Comparison of ENCODE assay signal across 8 cellular contexts in genomic region chr16:70437582-70438324, GRCh38. TPM values are rescaled to one million over a fixed set of nuclear protein-coding genes. Genes with fewer than 3 reads are reported as not detected.
A peak's percentile ranks its signal among the peaks of the same experiment; 100 is the strongest.
DNase-seq lines count a peak whose midpoint lies in the region; ATAC-seq and TF ChIP-seq lines count a peak whose summit lies in the region.

No MANE protein-coding gene starts in this region.

- H4K20me1 ChIP-seq in smooth muscle cell (ENCODE audit: low read depth), result peaks cover 43% of the 10 kb centered on the region

- no peak for ATAC-seq in activated T-helper 17 cell treated with anti-CD3 and anti-CD28 coated beads, Interleukin-2, amount 50 U/mL, for 72 hours (replicated peaks)
- ATAC-seq in GM19328 (IDR thresholded peaks at IDR 0.05; ENCODE audit: unreplicated experiment) (no peak), HG03571 (IDR thresholded peaks at IDR 0.05; ENCODE audit: unreplicated experiment) (no peak)

- no peaks in the 10 kb centered on the region for H3K9me3 Mint-ChIP-seq in CD14-positive monocyte
- H3K9me3 Mint-ChIP-seq in activated T-helper 17 cell treated with anti-CD3 and anti-CD28 coated beads, Interleukin-2, amount 50 U/mL, for 72 hours, result no peaks in the 10 kb centered on the region

- H3K4me3 Mint-ChIP-seq in CD14-positive monocyte, result peak overlapping the region; percentile 98 to 100
- H3K4me3 Mint-ChIP-seq in activated T-helper 17 cell treated with anti-CD3 and anti-CD28 coated beads, Interleukin-2, amount 50 U/mL, for 72 hours, result peak overlapping the region; percentile 99

- peak overlapping the region; percentile 77 to 95 (median 89) for H3K27ac Mint-ChIP-seq in CD14-positive monocyte
- H3K27ac Mint-ChIP-seq in activated T-helper 17 cell treated with anti-CD3 and anti-CD28 coated beads, Interleukin-2, amount 50 U/mL, for 72 hours, result peak overlapping the region; percentile 95

- peaks cover 2 to 6% (median 5%) of the 10 kb centered on the region in 3 donors for H3K27me3 Mint-ChIP-seq in CD14-positive monocyte (ENCODE audit: low read depth in 3 of 3)
- no peaks in the 10 kb centered on the region for H3K27me3 Mint-ChIP-seq in activated T-helper 17 cell treated with anti-CD3 and anti-CD28 coated beads, Interleukin-2, amount 50 U/mL, for 72 hours

- H3K9ac ChIP-seq in iPS-15b (ENCODE audit: low read depth, low read length) (peak overlapping the region; percentile 41), smooth muscle cell (ENCODE audit: low read depth) (peak overlapping the region; percentile 69)

- H3K4me1 ChIP-seq in iPS-15b (ENCODE audit: control insufficient read depth, insufficient read depth, low read length) (peaks cover 25% of the 10 kb centered on the region), smooth muscle cell (ENCODE audit: low read depth) (peaks cover 32% of the 10 kb centered on the region)

- H3K4me1 Mint-ChIP-seq in CD14-positive monocyte, result peaks cover 51% of the 10 kb centered on the region
- H3K4me1 Mint-ChIP-seq in activated T-helper 17 cell treated with anti-CD3 and anti-CD28 coated beads, Interleukin-2, amount 50 U/mL, for 72 hours, result peaks cover 18% of the 10 kb centered on the region

- H3K4me3 ChIP-seq in HL-60 (replicated peaks; ENCODE audit: insufficient read depth, low read length) (peak overlapping the region; percentile 75), iPS-15b (ENCODE audit: low read depth, low read length) (peak overlapping the region; percentile 84), smooth muscle cell (peak overlapping the region; percentile 70)

- peaks cover 44% of the 10 kb centered on the region for H3F3A ChIP-seq in smooth muscle cell (ENCODE audit: low read depth)

- H3K36me3 ChIP-seq in iPS-15b (ENCODE audit: control insufficient read depth, insufficient read depth, low read length) (peaks cover 3% of the 10 kb centered on the region), smooth muscle cell (ENCODE audit: low read depth) (no peaks in the 10 kb centered on the region)

- H3K27ac ChIP-seq in HL-60 (replicated peaks) (peak overlapping the region; percentile 18; the same call in 1 of the 2 replicates), smooth muscle cell (ENCODE audit: low read depth) (peak overlapping the region; percentile 82)

- H3K9me3 ChIP-seq in iPS-15b (ENCODE audit: control insufficient read depth, insufficient read depth, low read length) (no peaks in the 10 kb centered on the region), smooth muscle cell (replicated peaks; ENCODE audit: low read depth) (no peaks in the 10 kb centered on the region)

- no peak overlapping the region for H2AFZ ChIP-seq in smooth muscle cell (ENCODE audit: low read depth)

- H3K4me2 ChIP-seq in smooth muscle cell, result peak overlapping the region; percentile 93

- whole genome bisulfite sequencing in smooth muscle cell (ENCODE audit: low lambda C conversion rate), result 6% methylated on average over 15 of the region's 15 CpGs

- peaks cover 39% of the 10 kb centered on the region for H3K79me2 ChIP-seq in smooth muscle cell (ENCODE audit: low read depth)

- no peak for TF ChIP-seq CTCF in CD14-positive monocyte (IDR thresholded peaks at IDR 0.05)
- no peak for TF ChIP-seq CTCF in HL-60 (IDR thresholded peaks at IDR 0.05; ENCODE audit: insufficient read depth, low read length)
- no peak for TF ChIP-seq CTCF in smooth muscle cell (IDR thresholded peaks at IDR 0.05; ENCODE audit: borderline replicate concordance, insufficient read depth, poor library complexity, severe bottlenecking)

- no peaks in the 10 kb centered on the region for H3K27me3 ChIP-seq in HL-60 (ENCODE audit: insufficient read depth, poor library complexity, severe bottlenecking)
- H3K27me3 ChIP-seq in iPS-15b (ENCODE audit: control insufficient read depth, insufficient read depth, low read length), result peaks cover 2% of the 10 kb centered on the region
- H3K27me3 ChIP-seq in smooth muscle cell (ENCODE audit: low read depth), result no peaks in the 10 kb centered on the region

- peaks cover 14 to 15% of the 10 kb centered on the region in 2 donors for H3K36me3 Mint-ChIP-seq in CD14-positive monocyte
- H3K36me3 Mint-ChIP-seq in activated T-helper 17 cell treated with anti-CD3 and anti-CD28 coated beads, Interleukin-2, amount 50 U/mL, for 72 hours (ENCODE audit: low read depth), result peaks cover 15% of the 10 kb centered on the region

- DNase-seq in CD14-positive monocyte (ENCODE audit: low spot score) (no peak), HL-60 (ENCODE audit: low read depth in 1 of 2, low spot score in 1 of 2) (no peak), smooth muscle cell (lab: John Stamatoyannopoulos, UW; ENCODE audit: unreplicated experiment) (no peak)
- no peak for DNase-seq in stimulated activated CD4-positive, alpha-beta T cell treated with anti-CD3 and anti-CD28 coated beads, Interleukin-4, amount 100 ng/mL, for 1 hour

- intact Hi-C loops in CD14-positive monocyte (cut with micrococcal nuclease), result loop anchor here (2.0 to 5.0 kb wide), 2 partner anchors 33 to 45 kb away; no protein-coding TSS in a partner anchor

RNA-seq across cellular contexts. Expression of gene ST3GAL2, which starts 1.1 kb away (rescaled TPM):
- polyA plus RNA-seq in CD14-positive monocyte (10 to 100 TPM; 13.5 to 20.0 TPM), smooth muscle cell (31.6 and 42.3 TPM in 2 replicates)
- total RNA-seq in activated T-helper 17 cell treated with anti-CD3 and anti-CD28 coated beads, Interleukin-2, amount 50 U/mL, for 72 hours, result 10 to 100 TPM; 14.5 to 18.6 TPM
- 30.2 and 32.5 TPM in 2 replicates for total RNA-seq in smooth muscle cell

RNA-seq across cellular contexts. Expression of gene FCSK, which starts 16.6 kb away (rescaled TPM):
- polyA plus RNA-seq in CD14-positive monocyte (1 to 10 TPM; 4.2 to 6.4 TPM), smooth muscle cell (4.8 and 6.3 TPM in 2 replicates)
- total RNA-seq in activated T-helper 17 cell treated with anti-CD3 and anti-CD28 coated beads, Interleukin-2, amount 50 U/mL, for 72 hours, result 10 to 100 TPM in 1 of 2 donors, 1 to 10 TPM in 1; 8.2 to 13.9 TPM
- total RNA-seq in smooth muscle cell, result 5.7 and 16.5 TPM in 2 replicates
